Comparison of ENCODE assay signal across 1 cellular context in genomic region chr2:11669454-11670291, GRCh38.
TF ChIP-seq lines count a peak whose summit lies in the region.

Gene NTSR2, minus strand, starts transcription at chr2:11670195. Its CDS starts 66 bp downstream, at chr2:11670129.

TF ChIP-seq in endothelial cell of umbilical vein, 7 proteins besides CTCF, POLR2A, EP300 and RAD21 (continued from another document):
- TF ChIP-seq EZH2 (IDR thresholded peaks at IDR 0.05; ENCODE audit: borderline replicate concordance, low read depth, low read length, severe bottlenecking) (peak; percentile 32), POLR2AphosphoS5 (IDR thresholded peaks at IDR 0.05; ENCODE audit: insufficient read depth, low read depth, low read length) (peak; percentile 53)
